Comparison of ENCODE assay signal across 1 cellular context in the genomic region with DNA sequence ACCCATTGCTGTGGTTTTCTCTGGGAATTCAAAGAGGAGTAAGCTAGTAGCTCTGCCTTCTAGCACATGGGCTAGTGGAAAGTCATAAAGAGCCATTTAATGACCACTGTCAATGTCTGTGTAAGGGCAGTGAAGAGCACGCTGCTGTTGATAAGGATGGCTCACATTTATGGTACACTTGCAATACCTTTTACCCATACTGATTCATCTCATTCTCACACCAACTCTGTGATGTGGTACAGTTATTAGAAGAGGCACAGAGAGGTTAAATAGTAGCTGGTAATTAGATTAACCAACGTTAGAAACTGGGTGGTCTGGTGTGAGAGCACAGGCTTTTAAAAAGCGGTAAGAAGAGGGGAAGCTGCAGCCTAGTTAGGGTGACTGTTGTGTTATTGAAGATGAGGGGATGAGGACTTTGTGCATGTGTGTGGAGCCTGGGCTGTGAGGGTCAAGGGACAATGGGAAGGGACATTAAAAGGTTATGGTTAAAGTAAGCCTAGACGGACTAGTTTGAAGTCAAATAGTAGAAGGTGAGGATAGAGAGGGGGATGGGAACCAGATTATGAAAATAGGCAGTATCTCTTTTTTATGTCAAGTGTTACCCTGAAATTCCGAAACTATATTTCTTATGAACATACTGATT.
TF ChIP-seq lines count a peak whose summit lies in the region.

No MANE protein-coding gene starts in this region.

TF ChIP-seq in WTC11, 78 proteins besides CTCF, POLR2A, EP300 and RAD21 (continued from another document):
- TF ChIP-seq, protein P1, sequence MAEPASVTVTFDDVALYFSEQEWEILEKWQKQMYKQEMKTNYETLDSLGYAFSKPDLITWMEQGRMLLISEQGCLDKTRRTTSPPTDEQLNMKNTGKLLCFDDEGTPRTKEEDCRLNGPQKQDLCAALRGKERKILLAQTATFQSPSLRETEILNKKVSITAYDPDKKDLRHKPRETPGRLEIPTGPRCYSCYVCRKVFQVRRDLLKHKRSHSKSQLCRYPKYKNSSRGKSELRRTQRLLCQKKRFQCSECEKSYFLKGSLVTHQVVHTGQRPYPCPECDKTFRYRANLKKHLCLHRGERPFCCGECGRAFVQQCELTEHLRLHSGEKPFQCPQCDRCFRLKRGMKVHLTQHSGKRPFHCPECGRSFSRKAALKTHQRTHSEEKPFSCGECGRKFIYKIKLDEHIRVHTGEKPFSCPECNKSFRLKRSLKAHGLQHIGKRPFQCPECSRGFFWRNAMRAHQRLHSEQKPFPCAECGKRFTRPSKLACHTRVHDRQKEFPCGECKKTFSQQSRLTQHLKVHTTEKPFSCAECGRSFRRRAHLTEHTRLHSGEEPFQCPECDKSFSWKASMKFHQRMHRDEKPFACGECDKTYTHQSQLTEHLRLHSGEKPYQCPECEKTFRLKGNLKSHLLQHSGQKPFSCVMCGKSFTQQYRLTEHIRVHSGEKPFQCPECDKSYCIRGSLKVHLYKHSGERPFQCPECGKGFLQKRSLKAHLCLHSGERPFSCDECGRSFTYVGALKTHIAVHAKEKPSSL (CRISPR knock-in tag; conservative IDR thresholded peaks at IDR 0.05), result no peak
- TF ChIP-seq PRRX2 (CRISPR knock-in tag; IDR thresholded peaks at IDR 0.05) (no peak), TP53 (CRISPR knock-in tag; IDR thresholded peaks at IDR 0.05) (no peak), TCF7 (CRISPR knock-in tag; IDR thresholded peaks at IDR 0.05; ENCODE audit: low read depth) (no peak), FOXK1 (CRISPR knock-in tag; IDR thresholded peaks at IDR 0.05) (no peak)
